ENCODE assay signal across 12 cellular contexts in the genomic region with DNA sequence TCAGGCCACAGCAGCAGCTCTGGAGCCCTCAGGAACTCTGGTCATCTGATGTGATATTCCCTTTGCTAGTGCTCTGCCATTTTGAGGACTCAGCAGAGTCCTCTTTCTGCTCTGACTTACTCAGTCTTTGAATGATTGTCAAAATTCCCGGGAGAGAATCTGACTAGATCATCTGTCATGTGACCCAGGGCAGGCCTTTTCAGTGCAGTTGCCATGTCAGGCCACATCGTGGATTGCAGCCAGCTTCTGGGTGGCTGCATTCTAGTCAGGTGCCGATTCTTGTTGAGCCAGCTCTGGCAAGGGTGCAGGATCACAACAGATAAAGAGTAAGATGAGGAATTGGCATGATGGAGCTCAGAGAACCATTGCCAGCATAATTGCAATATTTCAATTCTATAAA.
DNase-seq lines count a peak whose midpoint lies in the region; ATAC-seq, FAIRE-seq and TF ChIP-seq lines count a peak whose summit lies in the region.
"Had no signal": no experiment of that assay in that cellular context is flagged by ENCODE, and none has a peak within 500 bp of the region (broad histone marks: within the 10 kb centered on the region; RNA-seq: fewer than 3 reads in every experiment).

No MANE protein-coding gene starts in this region.

- H3K23ac ChIP-seq in neuronal stem cell (ENCODE audit: low read depth, low read length, poor library complexity): no peak overlapping the region

- no peak overlapping the region for H3K4me3 ChIP-seq in neuronal stem cell (ENCODE audit: low read length in 2 of 2)
- H3K4me3 ChIP-seq: hepatocyte had no signal

- no peak overlapping the region for H2BK15ac ChIP-seq in neuronal stem cell (ENCODE audit: low read length)

- H4K91ac ChIP-seq in neuronal stem cell (ENCODE audit: low read depth, low read length, poor library complexity): no peak overlapping the region

- H2BK5ac ChIP-seq in neuronal stem cell (ENCODE audit: low read length): no peak overlapping the region

- TF ChIP-seq CTCF in CD14-positive monocyte (IDR thresholded peaks at IDR 0.05): no peak

- DNase-seq in ELR (ENCODE audit: low read depth): peak; percentile 33
- DNase-seq in NCI-H2029 treated with DMSO at 0.1 percent for 48 hours (lab: John Stamatoyannopoulos, UW): peak; percentile 58
- DNase-seq in brain pericyte (ENCODE audit: low read depth, low spot score): peak; percentile 6
- no peak for DNase-seq in neuronal stem cell (ENCODE audit: low spot score)
- no peak for DNase-seq in urothelium cell line (ENCODE audit: low spot score)
- no peak for DNase-seq in CD14-positive monocyte (ENCODE audit: low spot score)
- DNase-seq: activated T-cell treated with anti-CD3 and anti-CD28 coated beads, Interleukin-2, amount 50 U/mL, for 24 hours; HFFc6; mesenchymal stem cell; NCI-H510A treated with DMSO at 0.1 percent for 48 hours had no signal

- H2AFZ ChIP-seq in neuronal stem cell (ENCODE audit: low read length): peak overlapping the region; percentile 71
- H2AFZ ChIP-seq: hepatocyte had no signal

- no peak overlapping the region for H3K27ac ChIP-seq in neuronal stem cell (replicated peaks; ENCODE audit: low read length)
- H3K27ac ChIP-seq: hepatocyte had no signal

- no peak overlapping the region for H2BK12ac ChIP-seq in neuronal stem cell (ENCODE audit: low read length)

- H2BK120ac ChIP-seq in neuronal stem cell (ENCODE audit: low read depth, low read length): no peak overlapping the region

- no peak overlapping the region for H3K4me2 ChIP-seq in neuronal stem cell (ENCODE audit: insufficient read depth, low read length, poor library complexity, severe bottlenecking)
- H3K4me2 ChIP-seq: hepatocyte had no signal

- no peak for FAIRE-seq in urothelium cell line (lab: Jason Lieb, UNC)

- no peaks in the 10 kb centered on the region for H3K79me1 ChIP-seq in neuronal stem cell (ENCODE audit: low read depth, low read length)

- peaks cover 0 to 2% of the 10 kb centered on the region in 2 donors for H3K4me1 ChIP-seq in neuronal stem cell (ENCODE audit: control insufficient read depth in 2 of 2, insufficient read depth in 1 of 2, low read depth in 1 of 2, low read length in 2 of 2)

- no peaks in the 10 kb centered on the region for H3K27me3 Mint-ChIP-seq in CD14-positive monocyte (ENCODE audit: low read depth in 3 of 3)
- H3K27me3 Mint-ChIP-seq: activated T-cell treated with anti-CD3 and anti-CD28 coated beads, Interleukin-2, amount 50 U/mL, for 24 hours had no signal

- H3K36me3 ChIP-seq in neuronal stem cell (replicated peaks in 1 of 2; ENCODE audit: control insufficient read depth in 2 of 2, insufficient read depth in 2 of 2, low read length in 2 of 2): no peaks in the 10 kb centered on the region

- no peaks in the 10 kb centered on the region for H3K36me3 Mint-ChIP-seq in CD14-positive monocyte

- H3K27ac Mint-ChIP-seq in CD14-positive monocyte: no peak overlapping the region
- H3K27ac Mint-ChIP-seq: activated T-cell treated with anti-CD3 and anti-CD28 coated beads, Interleukin-2, amount 50 U/mL, for 24 hours; HFFc6 had no signal

- H3K9ac ChIP-seq in neuronal stem cell (ENCODE audit: low read depth, low read length, poor library complexity): no peak overlapping the region

- no peak overlapping the region for H4K8ac ChIP-seq in neuronal stem cell (ENCODE audit: low read depth, low read length)

- H3K27me3 ChIP-seq in neuronal stem cell (ENCODE audit: control insufficient read depth in 3 of 3, insufficient read depth in 3 of 3, low read depth in 1 of 3, low read length in 3 of 3): no peaks in the 10 kb centered on the region
- H3K27me3 ChIP-seq: hepatocyte had no signal

- H2AK5ac ChIP-seq in neuronal stem cell (ENCODE audit: low read depth, low read length): no peak overlapping the region

- H3K9me3 ChIP-seq in neuronal stem cell (replicated peaks in 1 of 2; ENCODE audit: control insufficient read depth in 2 of 2, insufficient read depth in 1 of 2, low read depth in 1 of 2, low read length in 2 of 2): peaks cover 2 to 6% of the 10 kb centered on the region in 2 donors

- H3K4me3 Mint-ChIP-seq in CD14-positive monocyte: no peak overlapping the region
- H3K4me3 Mint-ChIP-seq: activated T-cell treated with anti-CD3 and anti-CD28 coated beads, Interleukin-2, amount 50 U/mL, for 24 hours; HFFc6 had no signal

- no peak overlapping the region for H3K4ac ChIP-seq in neuronal stem cell (ENCODE audit: low read length)

- H3K4me1 Mint-ChIP-seq in CD14-positive monocyte: no peaks in the 10 kb centered on the region

- intact Hi-C loops in CD14-positive monocyte (cut with micrococcal nuclease): no loop called here

- ATAC-seq in HG02840 (IDR thresholded peaks at IDR 0.05; ENCODE audit: low FRiP score, unreplicated experiment): no peak

- H3K9me3 Mint-ChIP-seq in CD14-positive monocyte: peaks cover 0 to 10% (median 2%) of the 10 kb centered on the region in 7 donors
- H3K9me3 Mint-ChIP-seq: activated T-cell treated with anti-CD3 and anti-CD28 coated beads, Interleukin-2, amount 50 U/mL, for 24 hours had no signal

- H3K18ac ChIP-seq in neuronal stem cell (ENCODE audit: low read length): no peak overlapping the region

- no CpG with 5 or more reads among the region's 3 CpGs for WGBS in neuronal stem cell (ENCODE audit: extremely low coverage in 2 of 2, insufficient read length in 2 of 2, insufficient replicate concordance in 1 of 2), 2 donors

- no peak overlapping the region for H3K14ac ChIP-seq in neuronal stem cell (ENCODE audit: low read length)

Comparison
In these comparisons a context has a peak if more than half of its experiments do, and no peak if none do; other contexts are left out.
1. DNase-seq: peak in ELR (single experiment), NCI-H2029 treated with DMSO at 0.1 percent for 48 hours (single experiment) and brain pericyte (single experiment); none in neuronal stem cell (single experiment), urothelium cell line (single experiment) and CD14-positive monocyte (single experiment).